1 cellular context compared by ENCODE assay signal in genomic region chr13:39039033-39039432, GRCh38.
TF ChIP-seq lines count a peak whose summit lies in the region.

No MANE protein-coding gene starts in this region.

TF ChIP-seq in K562, 482 proteins besides CTCF, POLR2A, EP300 and RAD21 (continued from another document):
- no peak for TF ChIP-seq ZBTB49 (CRISPR knock-in tag; IDR thresholded peaks at IDR 0.05; ENCODE audit: borderline replicate concordance)
- TF ChIP-seq HLTF (IDR thresholded peaks at IDR 0.05): no peak
- no peak for TF ChIP-seq RBBP5 (IDR thresholded peaks at IDR 0.05; ENCODE audit: borderline replicate concordance, insufficient read depth, low read length, poor library complexity, severe bottlenecking)
- no peak for TF ChIP-seq ZNF79 (CRISPR knock-in tag; IDR thresholded peaks at IDR 0.05; ENCODE audit: low read depth)
- no peak for TF ChIP-seq SMARCB1 (IDR thresholded peaks at IDR 0.05; ENCODE audit: insufficient read length, low read depth)
- TF ChIP-seq RAD51 (IDR thresholded peaks at IDR 0.05; ENCODE audit: borderline replicate concordance, low read depth): no peak
- TF ChIP-seq ZNF277 (CRISPR knock-in tag; IDR thresholded peaks at IDR 0.05; ENCODE audit: borderline replicate concordance): no peak
- no peak for TF ChIP-seq IRF1 (CRISPR knock-in tag; IDR thresholded peaks at IDR 0.05; ENCODE audit: borderline replicate concordance)
- no peak for TF ChIP-seq EP400 (IDR thresholded peaks at IDR 0.05)
- no peak for TF ChIP-seq GABPB1 (CRISPR knock-in tag; IDR thresholded peaks at IDR 0.05)
- no peak for TF ChIP-seq REST (CRISPR knock-in tag; IDR thresholded peaks at IDR 0.05; ENCODE audit: low read depth)
- TF ChIP-seq TGIF2 (CRISPR knock-in tag; IDR thresholded peaks at IDR 0.05): no peak
- TF ChIP-seq THRA (IDR thresholded peaks at IDR 0.05): no peak
- TF ChIP-seq AFF4 (CRISPR knock-in tag; IDR thresholded peaks at IDR 0.05): no peak
- TF ChIP-seq ZNF764 (CRISPR knock-in tag; IDR thresholded peaks at IDR 0.05; ENCODE audit: low read depth): no peak
